In the genomic region with DNA sequence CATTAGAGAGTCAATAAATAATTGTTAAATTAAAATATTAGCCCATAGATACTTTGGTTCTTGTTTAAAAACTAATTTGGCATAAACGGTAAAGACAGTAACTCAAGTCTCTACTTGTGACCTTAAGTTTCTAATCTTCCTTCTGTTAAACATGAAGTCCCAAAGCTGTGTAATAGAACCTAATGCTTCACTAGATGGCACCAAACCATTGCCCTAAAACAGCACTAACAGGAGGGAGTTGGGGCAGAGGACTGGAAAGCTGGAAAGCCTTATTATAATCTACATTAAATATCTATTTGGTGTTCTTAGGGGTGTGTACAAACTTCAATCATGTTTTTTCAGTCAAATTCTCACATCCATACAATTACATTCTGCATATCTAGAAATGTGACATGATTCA, we compare ENCODE assay signal across 8 cellular contexts.
DNase-seq lines count a peak whose midpoint lies in the region; ATAC-seq, FAIRE-seq and TF ChIP-seq lines count a peak whose summit lies in the region.

No MANE protein-coding gene starts in this region.

- H3K4me1 ChIP-seq in OCI-LY1 (ENCODE audit: insufficient read depth, low read length, severe bottlenecking) = no peaks in the 10 kb centered on the region
- H3K4me1 ChIP-seq in kidney (ENCODE audit: control insufficient read depth in 1 of 2, insufficient read depth in 1 of 2, low read depth in 1 of 2, low read length in 2 of 2) = no peaks in the 10 kb centered on the region

- H3K9ac ChIP-seq in OCI-LY1 (ENCODE audit: low read length) (no peak overlapping the region), kidney (ENCODE audit: low read length in 2 of 2) (no peak overlapping the region)

- no peaks in the 10 kb centered on the region for H3K9me3 ChIP-seq in OCI-LY1 (ENCODE audit: low read length)
- no peaks in the 10 kb centered on the region for H3K9me3 ChIP-seq in kidney (ENCODE audit: control insufficient read depth in 1 of 2, low read length in 2 of 2)

- no peaks in the 10 kb centered on the region for H3K9me3 Mint-ChIP-seq in stimulated activated naive B cell treated with anti-CD40 and anti-IgM and Interleukin-4, amounts not matched to agents 10 μg/mL and 1 μg/mL and 100 μg/mL, for 72 hours
- no peaks in the 10 kb centered on the region for H3K9me3 Mint-ChIP-seq in stimulated activated naive CD8-positive, alpha-beta T cell treated with anti-CD3 and anti-CD28 coated beads, Interleukin-15, amount 100 ng/mL, for 72 hours

- no peaks in the 10 kb centered on the region for H3K9me2 ChIP-seq in OCI-LY1 (ENCODE audit: low read depth, low read length)

- TF ChIP-seq CTCF in OCI-LY1 (IDR thresholded peaks at IDR 0.05; ENCODE audit: low read length) (peak; percentile 47; the same call in 1 of the 2 replicates), fibroblast of the aortic adventitia (IDR thresholded peaks at IDR 0.05; ENCODE audit: insufficient read depth, low read length) (peak; percentile 12), kidney (IDR thresholded peaks at IDR 0.05; ENCODE audit: borderline replicate concordance, extremely low read depth, insufficient read depth) (no peak)

- H3K4me2 ChIP-seq in OCI-LY1 (ENCODE audit: low read length) = no peak overlapping the region

- peaks cover 0 to 8% of the 10 kb centered on the region in 2 donors for H3K27me3 Mint-ChIP-seq in stimulated activated naive B cell treated with anti-CD40 and anti-IgM and Interleukin-4, amounts not matched to agents 10 μg/mL and 1 μg/mL and 100 μg/mL, for 72 hours
- no peaks in the 10 kb centered on the region for H3K27me3 Mint-ChIP-seq in stimulated activated naive CD8-positive, alpha-beta T cell treated with anti-CD3 and anti-CD28 coated beads, Interleukin-15, amount 100 ng/mL, for 72 hours

- H3K36me3 Mint-ChIP-seq in stimulated activated naive B cell treated with anti-CD40 and anti-IgM and Interleukin-4, amounts not matched to agents 10 μg/mL and 1 μg/mL and 100 μg/mL, for 72 hours = no peaks in the 10 kb centered on the region

- intact Hi-C loops in kidney (cut with DNase I) = no loop called here

- no peak overlapping the region for H3K4me3 Mint-ChIP-seq in stimulated activated naive B cell treated with anti-CD40 and anti-IgM and Interleukin-4, amounts not matched to agents 10 μg/mL and 1 μg/mL and 100 μg/mL, for 72 hours
- H3K4me3 Mint-ChIP-seq in stimulated activated naive CD8-positive, alpha-beta T cell treated with anti-CD3 and anti-CD28 coated beads, Interleukin-15, amount 100 ng/mL, for 72 hours = no peak overlapping the region

- H3K4me3 ChIP-seq in OCI-LY1 (ENCODE audit: low read depth, low read length, poor library complexity, severe bottlenecking) (no peak overlapping the region), fibroblast of the aortic adventitia (ENCODE audit: low read depth, low read length) (no peak overlapping the region), kidney (ENCODE audit: low read length in 2 of 2) (no peak overlapping the region)

- DNase-seq in D341Med (ENCODE audit: low spot score) (peak; percentile 42), fibroblast of the aortic adventitia (ENCODE audit: low read depth) (peak; percentile 12), kidney (no peak)
- no peak for DNase-seq in stimulated activated naive B cell treated with anti-CD40 and anti-IgM and Interleukin-4, amounts not matched to agents 10 μg/mL and 1 μg/mL and 100 μg/mL, for 72 hours
- no peak for DNase-seq in stimulated activated naive CD8-positive, alpha-beta T cell treated with anti-CD3 and anti-CD28 coated beads, Interleukin-15, amount 100 ng/mL, for 72 hours

- H3K27ac ChIP-seq in OCI-LY1 (ENCODE audit: low read depth, low read length, poor library complexity, severe bottlenecking) = no peak overlapping the region
- H3K27ac ChIP-seq in kidney (ENCODE audit: low read depth in 2 of 2, low read length in 2 of 2) = no peak overlapping the region

- no peaks in the 10 kb centered on the region for H3K79me2 ChIP-seq in OCI-LY1 (ENCODE audit: insufficient read depth, low read length)

- no peaks in the 10 kb centered on the region for H3K4me1 Mint-ChIP-seq in stimulated activated naive B cell treated with anti-CD40 and anti-IgM and Interleukin-4, amounts not matched to agents 10 μg/mL and 1 μg/mL and 100 μg/mL, for 72 hours
- no peaks in the 10 kb centered on the region for H3K4me1 Mint-ChIP-seq in stimulated activated naive CD8-positive, alpha-beta T cell treated with anti-CD3 and anti-CD28 coated beads, Interleukin-15, amount 100 ng/mL, for 72 hours

- no peaks in the 10 kb centered on the region for H4K20me1 ChIP-seq in OCI-LY1 (ENCODE audit: insufficient read depth, low read length)

- H3K27me3 ChIP-seq in OCI-LY1 (ENCODE audit: insufficient read depth, low read length) = no peaks in the 10 kb centered on the region

- no peaks in the 10 kb centered on the region for H3F3A ChIP-seq in OCI-LY1 (ENCODE audit: insufficient read depth, low read length)

- no peak for FAIRE-seq in kidney (lab: Jason Lieb, UNC)

- H3K36me3 ChIP-seq in OCI-LY1 (ENCODE audit: insufficient read depth, low read length) (no peaks in the 10 kb centered on the region), kidney (ENCODE audit: control insufficient read depth in 1 of 2, insufficient read depth in 2 of 2, low read length in 2 of 2) (no peaks in the 10 kb centered on the region)

- ATAC-seq in HG02870 (IDR thresholded peaks at IDR 0.05; ENCODE audit: unreplicated experiment) (peak; percentile 54), HG02763 (IDR thresholded peaks at IDR 0.05; ENCODE audit: unreplicated experiment) (no peak)
- peak; percentile 39 to 53 for ATAC-seq in stimulated activated naive B cell treated with anti-CD40 and anti-IgM and Interleukin-4, amounts not matched to agents 10 μg/mL and 1 μg/mL and 100 μg/mL, for 72 hours (replicated peaks)
- ATAC-seq in stimulated activated naive CD8-positive, alpha-beta T cell treated with anti-CD3 and anti-CD28 coated beads, Interleukin-15, amount 100 ng/mL, for 72 hours = no peak

- H2AFZ ChIP-seq in OCI-LY1 (ENCODE audit: low read length) = no peak overlapping the region

- no peak overlapping the region for H3K27ac Mint-ChIP-seq in stimulated activated naive B cell treated with anti-CD40 and anti-IgM and Interleukin-4, amounts not matched to agents 10 μg/mL and 1 μg/mL and 100 μg/mL, for 72 hours
- H3K27ac Mint-ChIP-seq in stimulated activated naive CD8-positive, alpha-beta T cell treated with anti-CD3 and anti-CD28 coated beads, Interleukin-15, amount 100 ng/mL, for 72 hours = no peak overlapping the region

Comparison
In these comparisons a context has a peak if more than half of its experiments do, and no peak if none do; other contexts are left out.
1. DNase-seq: peak in D341Med (single experiment) and fibroblast of the aortic adventitia (single experiment); none in stimulated activated naive B cell treated with anti-CD40 and anti-IgM and Interleukin-4, amounts not matched to agents 10 μg/mL and 1 μg/mL and 100 μg/mL, for 72 hours (single experiment), kidney (single experiment) and stimulated activated naive CD8-positive, alpha-beta T cell treated with anti-CD3 and anti-CD28 coated beads, Interleukin-15, amount 100 ng/mL, for 72 hours (0 of 2).
2. ATAC-seq: peak in HG02870 (single experiment) and stimulated activated naive B cell treated with anti-CD40 and anti-IgM and Interleukin-4, amounts not matched to agents 10 μg/mL and 1 μg/mL and 100 μg/mL, for 72 hours (2 of 2); none in stimulated activated naive CD8-positive, alpha-beta T cell treated with anti-CD3 and anti-CD28 coated beads, Interleukin-15, amount 100 ng/mL, for 72 hours (single experiment) and HG02763 (single experiment).